In genomic region chr3:185586644-185586964, GRCh38 we compare ENCODE assay signal across 8 cellular contexts. TPM values are rescaled to one million over a fixed set of nuclear protein-coding genes. Genes with fewer than 3 reads are reported as not detected.
DNase-seq lines count a peak whose midpoint lies in the region; ATAC-seq and TF ChIP-seq lines count a peak whose summit lies in the region.

No MANE protein-coding gene starts in this region.

- H3K4me3 Mint-ChIP-seq in CD4-positive, alpha-beta memory T cell, result peak overlapping the region; percentile 83 to 94 (median 90)

- TF ChIP-seq POLR2A in breast epithelium (IDR thresholded peaks at IDR 0.05), result no peak

- H3K27ac ChIP-seq in CD4-positive, alpha-beta memory T cell (ENCODE audit: low read depth, low read length), result peak overlapping the region; percentile 95
- H3K27ac ChIP-seq in breast epithelium, result peak overlapping the region; percentile 93 to 100

- CTCF ChIA-PET in CD4-positive, alpha-beta memory T cell (lab: Charles Lee; ENCODE audit: partially characterized antibody), result interaction anchor here (0.6 to 4.7 kb wide), 8 partner anchors 10 to 1691 kb away, joined by 3 to 42 read pairs (median 4); no protein-coding TSS in a partner anchor

- H3K9me3 ChIP-seq in CD4-positive, alpha-beta memory T cell (ENCODE audit: control insufficient read depth in 1 of 2, low read length in 2 of 2), result no peaks in the 10 kb centered on the region
- no peaks in the 10 kb centered on the region for H3K9me3 ChIP-seq in breast epithelium
- no peaks in the 10 kb centered on the region for H3K9me3 ChIP-seq in mononuclear cell (ENCODE audit: low read depth, low read length)

- H3K27me3 Mint-ChIP-seq in CD4-positive, alpha-beta memory T cell, result no peaks in the 10 kb centered on the region

- TF ChIP-seq CTCF in LNCaP clone FGC (IDR thresholded peaks at IDR 0.05; ENCODE audit: control insufficient read depth, extremely low read depth, insufficient read depth) (no peak), breast epithelium (IDR thresholded peaks at IDR 0.05) (no peak)

- ATAC-seq in GM18858 (IDR thresholded peaks at IDR 0.05; ENCODE audit: unreplicated experiment) (no peak), HG03432 (IDR thresholded peaks at IDR 0.05; ENCODE audit: unreplicated experiment) (no peak), GM21529 (IDR thresholded peaks at IDR 0.05; ENCODE audit: unreplicated experiment) (no peak)

- H3K4me1 ChIP-seq in CD4-positive, alpha-beta memory T cell (ENCODE audit: insufficient read depth, low read length), result peaks cover 27% of the 10 kb centered on the region
- H3K4me1 ChIP-seq in breast epithelium (peaks cover 0 to 17% of the 10 kb centered on the region in 2 donors), mononuclear cell (ENCODE audit: insufficient read depth, low read length) (peaks cover 39% of the 10 kb centered on the region)

- peaks cover 0 to 22% of the 10 kb centered on the region in 2 donors for H3K36me3 Mint-ChIP-seq in CD4-positive, alpha-beta memory T cell

- peaks cover 18 to 32% (median 24%) of the 10 kb centered on the region in 4 donors for H3K4me1 Mint-ChIP-seq in CD4-positive, alpha-beta memory T cell

- peaks cover 0 to 4% (median 0%) of the 10 kb centered on the region in 8 donors for H3K9me3 Mint-ChIP-seq in CD4-positive, alpha-beta memory T cell

- no peaks in the 10 kb centered on the region for H3K27me3 ChIP-seq in CD4-positive, alpha-beta memory T cell (ENCODE audit: insufficient read depth, low read length)
- H3K27me3 ChIP-seq in breast epithelium (no peaks in the 10 kb centered on the region), mononuclear cell (ENCODE audit: insufficient read depth, low read length) (no peaks in the 10 kb centered on the region)

- peak overlapping the region; percentile 57 to 78 for H3K4me3 ChIP-seq in CD4-positive, alpha-beta memory T cell (ENCODE audit: low read length in 2 of 2)
- H3K4me3 ChIP-seq in LNCaP clone FGC (ENCODE audit: low read depth, low read length) (peak overlapping the region; percentile 96), breast epithelium (peak overlapping the region; percentile 70 to 99 (median 94)), mononuclear cell (ENCODE audit: low read length) (peak overlapping the region; percentile 89)

- POLR2A ChIA-PET in CD4-positive, alpha-beta memory T cell (lab: Charles Lee; ENCODE audit: partially characterized antibody), result interaction anchor here (1.0 to 2.4 kb wide), 14 partner anchors 9 to 1197 kb away, joined by 3 to 16 read pairs (median 4); partner anchors contain the start of genes DNAJB11, EIF4A2, TMEM41A and TRA2B

- intact Hi-C loops in CD4-positive, alpha-beta memory T cell (cut with micrococcal nuclease), result loop anchor here (1.0 to 5.0 kb wide), 6 partner anchors 87 to 1339 kb away; partner anchors contain the start of genes ALG3, DNAJB11, EEF1AKMT4 and TMEM41A
- intact Hi-C loops in breast epithelium (cut with DNase I; ENCODE audit: low total_unique reads), result no loop called here

- H3K27ac Mint-ChIP-seq in CD4-positive, alpha-beta memory T cell, result peak overlapping the region; percentile 93 to 98 (median 96)

- no peak for DNase-seq in CD4-positive, alpha-beta memory T cell
- DNase-seq in LNCaP clone FGC (ENCODE audit: low read depth) (no peak), breast epithelium (ENCODE audit: low spot score in 2 of 2) (no peak), iPS-NIHi11 (ENCODE audit: low spot score) (no peak)

- no peaks in the 10 kb centered on the region for H3K36me3 ChIP-seq in CD4-positive, alpha-beta memory T cell (ENCODE audit: insufficient read depth, low read length)
- no peaks in the 10 kb centered on the region for H3K36me3 ChIP-seq in breast epithelium

RNA-seq across cellular contexts. Expression of gene SENP2, which starts 0.5 kb away (rescaled TPM):
- total RNA-seq in CD4-positive, alpha-beta memory T cell, result 10 to 100 TPM; 46.0 to 54.3 TPM
- 10 to 100 TPM; 11.5 to 20.2 TPM for polyA plus RNA-seq in CD4-positive, alpha-beta memory T cell
- total RNA-seq in breast epithelium (10 to 100 TPM; 32.0 to 45.2 (median 34.4) TPM), mononuclear cell (48.4 TPM)

RNA-seq across cellular contexts. Expression of gene LIPH, which starts 34.2 kb away (rescaled TPM):
- total RNA-seq in CD4-positive, alpha-beta memory T cell, result not detected
- not detected for polyA plus RNA-seq in CD4-positive, alpha-beta memory T cell
- total RNA-seq in breast epithelium (10 to 100 TPM in 1 of 3 donors, 1 to 10 TPM in 1, not detected in 1; 5.6 to 10.4 TPM), mononuclear cell (0.84 TPM)
